In genomic region chr5:133828727-133829126, GRCh38 we compare ENCODE assay signal across 18 cellular contexts.
"Had no signal": no experiment of that assay in that cellular context is flagged by ENCODE, and none has a peak within 500 bp of the region (broad histone marks: within the 10 kb centered on the region; RNA-seq: fewer than 3 reads in every experiment).

No MANE protein-coding gene starts in this region.

- H3K36me3 Mint-ChIP-seq: activated CD4-positive, alpha-beta memory T cell treated with anti-CD3 and anti-CD28 coated beads for 36 hours; activated naive CD4-positive, alpha-beta T cell treated with anti-CD3 and anti-CD28 coated beads, Interleukin-2, amount 50 U/mL, for 24 hours; natural killer cell had no signal

- H3K4me3 Mint-ChIP-seq: activated CD4-positive, alpha-beta memory T cell treated with anti-CD3 and anti-CD28 coated beads for 36 hours; activated CD4-positive, alpha-beta T cell treated with anti-CD3 and anti-CD28 coated beads for 36 hours; activated naive CD4-positive, alpha-beta T cell treated with anti-CD3 and anti-CD28 coated beads, Interleukin-2, amount 50 U/mL, for 24 hours; activated T-cell treated with anti-CD3 and anti-CD28 coated beads, Interleukin-2, amount 50 U/mL, for 4 hours; natural killer cell had no signal

- ATAC-seq: activated CD4-positive, alpha-beta T cell treated with anti-CD3 and anti-CD28 coated beads for 36 hours; activated T-cell treated with anti-CD3 and anti-CD28 coated beads, Interleukin-2, amount 50 U/mL, for 4 hours; gastroesophageal sphincter; left lung; natural killer cell; right cardiac atrium had no signal

- H3K9me3 Mint-ChIP-seq: activated CD4-positive, alpha-beta memory T cell treated with anti-CD3 and anti-CD28 coated beads for 36 hours; activated naive CD4-positive, alpha-beta T cell treated with anti-CD3 and anti-CD28 coated beads, Interleukin-2, amount 50 U/mL, for 24 hours; activated T-cell treated with anti-CD3 and anti-CD28 coated beads, Interleukin-2, amount 50 U/mL, for 4 hours; natural killer cell had no signal

- H3K27ac Mint-ChIP-seq: activated CD4-positive, alpha-beta memory T cell treated with anti-CD3 and anti-CD28 coated beads for 36 hours; activated CD4-positive, alpha-beta T cell treated with anti-CD3 and anti-CD28 coated beads for 36 hours; activated naive CD4-positive, alpha-beta T cell treated with anti-CD3 and anti-CD28 coated beads, Interleukin-2, amount 50 U/mL, for 24 hours; natural killer cell had no signal

- DNase-seq: activated CD4-positive, alpha-beta memory T cell treated with anti-CD3 and anti-CD28 coated beads for 36 hours; activated CD4-positive, alpha-beta T cell treated with anti-CD3 and anti-CD28 coated beads for 36 hours; activated effector memory CD4-positive, alpha-beta T cell treated with anti-CD3 and anti-CD28 coated beads, Interleukin-2, amount 50 U/mL, for 16 hours; activated T-cell treated with anti-CD3 and anti-CD28 coated beads, Interleukin-2, amount 50 U/mL, for 4 hours; erythroblast; islet precursor cell; left lung; mesenchymal stem cell; natural killer cell; nucleus accumbens; right cardiac atrium; stimulated activated CD4-positive, alpha-beta T cell treated with anti-CD3 and anti-CD28 coated beads, Interleukin-15, amount 100 ng/mL, for 24 hours; stimulated activated CD4-positive, alpha-beta T cell treated with anti-CD3 and anti-CD28 coated beads, Interleukin-4, amount 100 ng/mL, for 1 hour; stimulated activated naive CD4-positive, alpha-beta T cell; substantia nigra; transverse colon had no signal

- H3K27me3 Mint-ChIP-seq: activated naive CD4-positive, alpha-beta T cell treated with anti-CD3 and anti-CD28 coated beads, Interleukin-2, amount 50 U/mL, for 24 hours had no signal
